ENCODE assay signal across 23 cellular contexts in genomic region chr12:95371571-95371970, GRCh38.
"Had no signal": no experiment of that assay in that cellular context is flagged by ENCODE, and none has a peak within 500 bp of the region (broad histone marks: within the 10 kb centered on the region; RNA-seq: fewer than 3 reads in every experiment).

No MANE protein-coding gene starts in this region.

- H2AFZ ChIP-seq: hepatocyte had no signal

- H3K9me3 ChIP-seq: left ventricle myocardium inferior, mucosa of descending colon, ovary, right atrium auricular region, right lobe of liver, stomach, suprapubic skin, thoracic aorta, tibial artery, upper lobe of right lung had no signal

- H3K27me3 ChIP-seq: hepatocyte, ovary, right atrium auricular region, right lobe of liver, stomach, suprapubic skin, tibial artery, upper lobe of right lung had no signal

- H3K4me1 ChIP-seq: left ventricle myocardium inferior, right atrium auricular region, stomach, suprapubic skin, tibial artery, upper lobe of right lung had no signal

- ATAC-seq: mucosa of descending colon; naive thymus-derived CD4-positive, alpha-beta T cell; natural killer cell treated with Interleukin-12 subunit alpha and Interleukin-12 subunit beta and Interleukin-15 and Interleukin-18, amount 100 ng/mL, for 72 hours; right lobe of liver; stimulated activated naive B cell treated with anti-CD40 and anti-IgM and Interleukin-4, amounts not matched to agents 10 μg/mL and 1 μg/mL and 100 μg/mL, for 72 hours; stimulated activated naive CD8-positive, alpha-beta T cell treated with anti-CD3 and anti-CD28 coated beads, Interleukin-15, Interleukin-2, amounts not matched to agents 100 U/mL and 50 U/mL, for 24 hours; upper lobe of right lung had no signal

- DNase-seq: islet precursor cell; left ventricle myocardium inferior; midbrain; mucosa of descending colon; naive thymus-derived CD4-positive, alpha-beta T cell; ovary; right lobe of liver; stimulated activated CD4-positive, alpha-beta T cell treated with anti-CD3 and anti-CD28 coated beads, Interleukin-12 subunit alpha, Interleukin-12 subunit beta, amount 100 ng/mL, for 4 hours; stimulated activated CD4-positive, alpha-beta T cell treated with anti-CD3 and anti-CD28 coated beads, Interleukin-15, amount 100 ng/mL, for 24 hours; stimulated activated CD4-positive, alpha-beta T cell treated with anti-CD3 and anti-CD28 coated beads, Interleukin-2, amount 100 ng/mL, for 24 hours; stimulated activated CD4-positive, alpha-beta T cell treated with anti-CD3 and anti-CD28 coated beads, Interleukin-4, amount 100 ng/mL, for 1 hour; stimulated activated naive B cell treated with anti-CD40 and anti-IgM and Interleukin-4, amounts not matched to agents 10 μg/mL and 1 μg/mL and 100 μg/mL, for 72 hours; stimulated activated naive CD8-positive, alpha-beta T cell treated with anti-CD3 and anti-CD28 coated beads, Interleukin-15, Interleukin-2, amounts not matched to agents 100 U/mL and 50 U/mL, for 24 hours; stomach; tibial artery; trophoblast cell; upper lobe of right lung had no signal

- H3K4me2 ChIP-seq: hepatocyte had no signal

- H3K4me3 ChIP-seq: hepatocyte, left ventricle myocardium inferior, mucosa of descending colon, ovary, right atrium auricular region, right lobe of liver, skin epidermis, stomach, suprapubic skin, thoracic aorta, tibial artery, upper lobe of right lung had no signal

- H3K79me2 ChIP-seq: hepatocyte had no signal

- H3K36me3 ChIP-seq: left ventricle myocardium inferior, ovary, right atrium auricular region, right lobe of liver, stomach, suprapubic skin, thoracic aorta, tibial artery, upper lobe of right lung had no signal

- H3K27ac ChIP-seq: hepatocyte, left ventricle myocardium inferior, ovary, right atrium auricular region, right lobe of liver, skin epidermis, stomach, suprapubic skin, thoracic aorta, tibial artery, upper lobe of right lung had no signal
